In the genomic region with DNA sequence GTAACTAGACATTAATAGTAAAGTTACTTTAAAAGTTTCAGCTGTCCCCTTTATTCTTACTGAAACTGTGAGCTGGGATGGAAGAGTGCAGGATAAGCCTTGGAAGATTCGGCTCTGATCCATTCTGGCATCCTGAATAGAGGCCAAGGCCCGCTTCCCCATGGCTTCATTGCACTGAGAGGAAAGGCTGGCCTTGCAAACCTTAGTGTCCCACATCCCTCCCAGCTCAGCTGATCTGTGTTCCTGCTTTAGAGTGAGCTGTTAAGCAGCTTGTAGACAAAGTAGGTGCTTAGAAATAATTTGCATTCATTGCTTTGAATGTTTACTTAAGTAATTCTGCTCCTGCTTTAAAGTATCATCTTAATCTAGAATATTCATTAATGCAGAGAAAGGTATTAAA, we compare ENCODE assay signal across 21 cellular contexts.
"Had no signal": no experiment of that assay in that cellular context is flagged by ENCODE, and none has a peak within 500 bp of the region (broad histone marks: within the 10 kb centered on the region; RNA-seq: fewer than 3 reads in every experiment).

No MANE protein-coding gene starts in this region.

- H3K9me3 Mint-ChIP-seq: natural killer cell, neural crest cell had no signal

- H3K36me3 ChIP-seq: colonic mucosa, ovary, right atrium auricular region, thoracic aorta had no signal

- H3K27me3 ChIP-seq: colonic mucosa, foreskin keratinocyte, ovary, right atrium auricular region, sigmoid colon, stomach had no signal

- H3K27ac Mint-ChIP-seq: natural killer cell had no signal

- H3K4me1 ChIP-seq: colonic mucosa, foreskin keratinocyte, right atrium auricular region, sigmoid colon, stomach had no signal

- H3K4me1 Mint-ChIP-seq: neural crest cell had no signal

- H3K27ac ChIP-seq: colonic mucosa, foreskin keratinocyte, ovary, right atrium auricular region, sigmoid colon, skin epidermis, stomach, thoracic aorta had no signal

- H3K9me3 ChIP-seq: colonic mucosa, ovary, right atrium auricular region, sigmoid colon, stomach, thoracic aorta had no signal

- H3K36me3 Mint-ChIP-seq: natural killer cell had no signal

- H3K4me3 ChIP-seq: colonic mucosa, ovary, right atrium auricular region, sigmoid colon, skin epidermis, stomach, thoracic aorta had no signal

- ATAC-seq: foreskin keratinocyte, left lobe of liver, natural killer cell had no signal

- H3K4me3 Mint-ChIP-seq: natural killer cell, neural crest cell had no signal

- DNase-seq: colonic mucosa; dermis blood vessel endothelial cell; erythroblast; foreskin keratinocyte; head of caudate nucleus; hippocampal formation; kidney glomerular epithelial cell; mammary epithelial cell; natural killer cell; ovary; sigmoid colon; stimulated activated CD4-positive, alpha-beta T cell treated with anti-CD3 and anti-CD28 coated beads, Interleukin-2, amount 100 ng/mL, for 24 hours; stimulated activated naive CD4-positive, alpha-beta T cell; stomach; substantia nigra; trophoblast cell had no signal
